12 cellular contexts compared by ENCODE assay signal in genomic region chr7:75650671-75651070, GRCh38.
DNase-seq lines count a peak whose midpoint lies in the region; ATAC-seq and TF ChIP-seq lines count a peak whose summit lies in the region.
"Had no signal": no experiment of that assay in that cellular context is flagged by ENCODE, and none has a peak within 500 bp of the region (broad histone marks: within the 10 kb centered on the region; RNA-seq: fewer than 3 reads in every experiment).

No MANE protein-coding gene starts in this region.

- in situ Hi-C loops in Panc1 (cut with HindIII; ENCODE audit: low pct_unique_long_range_greater_than_20kb, low sequenced_read_pairs) = no loop called here

- peak; percentile 50 for ATAC-seq in Panc1
- ATAC-seq in gastroesophageal sphincter = peak; percentile 56
- ATAC-seq in GM21619 (IDR thresholded peaks at IDR 0.05; ENCODE audit: unreplicated experiment) = no peak
- ATAC-seq in naive thymus-derived CD8-positive, alpha-beta T cell = no peak

- no peak overlapping the region for H3K9ac ChIP-seq in neural progenitor cell

- H3K27ac Mint-ChIP-seq in neural progenitor cell = peak overlapping the region; percentile 54
- no peak overlapping the region for H3K27ac Mint-ChIP-seq in naive thymus-derived CD8-positive, alpha-beta T cell
- H3K27ac Mint-ChIP-seq: B cell had no signal

- POLR2A ChIA-PET in Panc1 (lab: Charles Lee) = no interaction called here
- POLR2A ChIA-PET in naive thymus-derived CD8-positive, alpha-beta T cell (lab: Charles Lee) = no interaction called here

- no TSS peak for BruUV-seq in Panc1 (replicated peaks; lab: Mats Ljungman, UMichigan)

- peak overlapping the region; percentile 38 for H3K4me2 ChIP-seq in neural progenitor cell

- no peak for TF ChIP-seq POLR2A in gastroesophageal sphincter (IDR thresholded peaks at IDR 0.05)

- H3K4me1 ChIP-seq in Panc1 (ENCODE audit: control insufficient read depth, insufficient read depth, low read length) = peaks cover 25% of the 10 kb centered on the region
- H3K4me1 ChIP-seq in gastroesophageal sphincter = peaks cover 0 to 22% (median 0%) of the 10 kb centered on the region in 3 donors
- H3K4me1 ChIP-seq in neural progenitor cell = peaks cover 20% of the 10 kb centered on the region

- peaks cover 22% of the 10 kb centered on the region for H3K4me1 Mint-ChIP-seq in neural progenitor cell
- no peaks in the 10 kb centered on the region for H3K4me1 Mint-ChIP-seq in naive thymus-derived CD8-positive, alpha-beta T cell
- H3K4me1 Mint-ChIP-seq: B cell had no signal

- H3K27ac ChIP-seq in Panc1 (ENCODE audit: low read length) (peak overlapping the region; percentile 82), gastroesophageal sphincter (peak overlapping the region in 3 of 4 donors; percentile 43 to 54 (median 49)), neural progenitor cell (peak overlapping the region; percentile 8)
- H3K27ac ChIP-seq: ovary had no signal

- H3K9me3 ChIP-seq in Panc1 (ENCODE audit: control insufficient read depth, insufficient read depth, low read depth, low read length) = no peaks in the 10 kb centered on the region
- H3K9me3 ChIP-seq in gastroesophageal sphincter = no peaks in the 10 kb centered on the region
- H3K9me3 ChIP-seq in neural progenitor cell (ENCODE audit: low read depth) = no peaks in the 10 kb centered on the region
- H3K9me3 ChIP-seq: ovary had no signal

- no peaks in the 10 kb centered on the region for H3K27me3 ChIP-seq in Panc1 (ENCODE audit: control insufficient read depth, insufficient read depth, low read length)
- no peaks in the 10 kb centered on the region for H3K27me3 ChIP-seq in gastroesophageal sphincter
- no peaks in the 10 kb centered on the region for H3K27me3 ChIP-seq in neural progenitor cell
- H3K27me3 ChIP-seq: ovary had no signal

- TF ChIP-seq CTCF in Panc1 (IDR thresholded peaks at IDR 0.05) (no peak), gastroesophageal sphincter (IDR thresholded peaks at IDR 0.05) (no peak), neural progenitor cell (IDR thresholded peaks at IDR 0.05) (no peak)

- peak overlapping the region; percentile 47 for H3K4me3 Mint-ChIP-seq in neural progenitor cell
- no peak overlapping the region for H3K4me3 Mint-ChIP-seq in naive thymus-derived CD8-positive, alpha-beta T cell
- H3K4me3 Mint-ChIP-seq: B cell had no signal

- CTCF ChIA-PET in Panc1 (lab: Charles Lee) = no interaction called here

- intact Hi-C loops in Panc1 (cut with micrococcal nuclease; ENCODE audit: unreplicated experiment) = no loop called here

- H3K27me3 Mint-ChIP-seq in neural progenitor cell (ENCODE audit: insufficient read depth, low read depth) = no peaks in the 10 kb centered on the region
- no peaks in the 10 kb centered on the region for H3K27me3 Mint-ChIP-seq in naive thymus-derived CD8-positive, alpha-beta T cell
- H3K27me3 Mint-ChIP-seq: B cell had no signal

- no peaks in the 10 kb centered on the region for H3K79me2 ChIP-seq in neural progenitor cell (ENCODE audit: low read depth)

- TF ChIP-seq EP300 in gastroesophageal sphincter (IDR thresholded peaks at IDR 0.05) = no peak

- H3K36me3 ChIP-seq in Panc1 (ENCODE audit: control insufficient read depth, insufficient read depth, low read length) (no peaks in the 10 kb centered on the region), gastroesophageal sphincter (peaks cover 0 to 3% of the 10 kb centered on the region in 2 donors), neural progenitor cell (no peaks in the 10 kb centered on the region)
- H3K36me3 ChIP-seq: ovary had no signal

- H3F3A ChIP-seq in neural progenitor cell (ENCODE audit: low read depth) = peaks cover 19% of the 10 kb centered on the region

- H3K4me3 ChIP-seq in Panc1 (ENCODE audit: low read depth in 2 of 2, low read length in 2 of 2) = no peak overlapping the region
- no peak overlapping the region for H3K4me3 ChIP-seq in gastroesophageal sphincter
- H3K4me3 ChIP-seq in neural progenitor cell = no peak overlapping the region
- H3K4me3 ChIP-seq: ovary had no signal

- DNase-seq in COR-L47 (lab: John Stamatoyannopoulos, UW) = peak; percentile 30
- DNase-seq in Panc1 (ENCODE audit: low read depth, low spot score) = no peak
- peak; percentile 33 for DNase-seq in neural progenitor cell (ENCODE audit: low spot score)
- no peak for DNase-seq in T1000 (lab: John Stamatoyannopoulos, UW)
- DNase-seq in anterior cingulate cortex (lab: John Stamatoyannopoulos, UW) = no peak
- DNase-seq in naive thymus-derived CD8-positive, alpha-beta T cell = no peak
- DNase-seq: effector CD8-positive, alpha-beta T cell; IMR-90 had no signal

- H3K9me3 Mint-ChIP-seq in neural progenitor cell = no peaks in the 10 kb centered on the region
- no peaks in the 10 kb centered on the region for H3K9me3 Mint-ChIP-seq in naive thymus-derived CD8-positive, alpha-beta T cell

- H3K36me3 Mint-ChIP-seq in neural progenitor cell = no peaks in the 10 kb centered on the region
- no peaks in the 10 kb centered on the region for H3K36me3 Mint-ChIP-seq in naive thymus-derived CD8-positive, alpha-beta T cell

- H4K20me1 ChIP-seq in neural progenitor cell (ENCODE audit: low read depth) = no peaks in the 10 kb centered on the region

- 59% methylated on average over 3 of the region's 9 CpGs; no CpG with 5 or more reads in 1 of the 2 donors for WGBS in gastroesophageal sphincter (ENCODE audit: low coverage in 1 of 2), 2 donors

- H2AFZ ChIP-seq in neural progenitor cell (replicated peaks) = no peak overlapping the region

Comparison
In these comparisons a context has a peak if more than half of its experiments do, and no peak if none do; other contexts are left out.
1. DNase-seq: peak in COR-L47 (single experiment) and neural progenitor cell (single experiment); none in Panc1 (single experiment), T1000 (single experiment), anterior cingulate cortex (0 of 58) and naive thymus-derived CD8-positive, alpha-beta T cell (0 of 10).
2. ATAC-seq: peak in Panc1 (single experiment) and gastroesophageal sphincter (single experiment); none in GM21619 (single experiment) and naive thymus-derived CD8-positive, alpha-beta T cell (0 of 2).
3. H3K27ac ChIP-seq: peak in every context shown above with its lines; median percentile 82 in Panc1; 49 in gastroesophageal sphincter; 8 in neural progenitor cell.